7 cellular contexts compared by ENCODE assay signal in the genomic region with DNA sequence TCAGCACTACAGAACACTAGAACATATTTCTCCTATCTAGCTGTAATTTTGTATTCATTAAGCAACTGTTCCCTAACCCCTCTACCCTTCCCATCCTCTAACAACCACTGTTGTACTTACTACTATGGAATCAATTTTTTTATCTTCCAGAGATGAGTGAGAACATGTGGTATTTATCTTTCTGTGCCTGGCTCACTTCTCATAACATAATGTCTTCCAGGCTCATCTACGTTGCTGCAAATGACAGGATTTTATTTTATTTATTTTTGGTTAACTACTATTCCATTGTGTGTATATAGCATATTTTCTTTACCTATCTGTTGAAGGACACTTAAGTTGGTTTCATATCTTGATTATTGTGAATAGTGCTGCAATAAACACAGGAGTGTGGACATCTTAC.
"Had no signal": no experiment of that assay in that cellular context is flagged by ENCODE, and none has a peak within 500 bp of the region (broad histone marks: within the 10 kb centered on the region; RNA-seq: fewer than 3 reads in every experiment).

No MANE protein-coding gene starts in this region.

- DNase-seq: IMR-90, KBM-7, KG1 had no signal

- H3K4me1 Mint-ChIP-seq: IgD-negative memory B cell had no signal

- H3K27ac Mint-ChIP-seq: IgD-negative memory B cell had no signal

- H3K36me3 Mint-ChIP-seq: IgD-negative memory B cell had no signal

- ATAC-seq: HepG2, K562 had no signal

- H3K4me3 Mint-ChIP-seq: IgD-negative memory B cell had no signal

- H3K4me3 ChIP-seq: K562 had no signal

- H3K27me3 Mint-ChIP-seq: IgD-negative memory B cell had no signal

- H3K27ac ChIP-seq: HL-60 had no signal
